Comparison of ENCODE assay signal across 18 cellular contexts in genomic region chr11:84522331-84522730, GRCh38.
DNase-seq lines count a peak whose midpoint lies in the region; ATAC-seq and TF ChIP-seq lines count a peak whose summit lies in the region.
"Had no signal": no experiment of that assay in that cellular context is flagged by ENCODE, and none has a peak within 500 bp of the region (broad histone marks: within the 10 kb centered on the region; RNA-seq: fewer than 3 reads in every experiment).

No MANE protein-coding gene starts in this region.

- no peaks in the 10 kb centered on the region for H3K9me3 Mint-ChIP-seq in CD14-positive monocyte
- H3K9me3 Mint-ChIP-seq: IgD-negative memory B cell had no signal

- intact Hi-C loops in CD14-positive monocyte (cut with micrococcal nuclease): no loop called here

- ATAC-seq in omental fat pad (ENCODE audit: low FRiP score): peak; percentile 45
- no peak for ATAC-seq in HG02610 (IDR thresholded peaks at IDR 0.05; ENCODE audit: unreplicated experiment)
- ATAC-seq in GM19324 (IDR thresholded peaks at IDR 0.05; ENCODE audit: low FRiP score, unreplicated experiment): no peak
- ATAC-seq: A549, PC-3 had no signal

- no peak for TF ChIP-seq CTCF in fibroblast of mammary gland (conservative IDR thresholded peaks at IDR 0.05; ENCODE audit: control insufficient read depth, insufficient read depth, low read depth, low read length)
- no peak for TF ChIP-seq CTCF in omental fat pad (IDR thresholded peaks at IDR 0.05)
- no peak for TF ChIP-seq CTCF in CD14-positive monocyte (IDR thresholded peaks at IDR 0.05)

- peaks cover 0 to 4% (median 0%) of the 10 kb centered on the region in 3 donors for H3K27me3 Mint-ChIP-seq in CD14-positive monocyte (ENCODE audit: low read depth in 3 of 3)
- H3K27me3 Mint-ChIP-seq: CD4-positive, CD25-positive, alpha-beta regulatory T cell had no signal

- DNase-seq in AG20443 (ENCODE audit: low spot score) (peak; percentile 11), amniotic epithelial cell (ENCODE audit: low read depth) (peak; percentile 1), fibroblast of mammary gland (ENCODE audit: low read depth) (peak; percentile 69), omental fat pad (ENCODE audit: low spot score) (no peak), CD14-positive monocyte (ENCODE audit: low spot score) (no peak)
- DNase-seq in activated naive CD4-positive, alpha-beta T cell treated with anti-CD3 and anti-CD28 coated beads, Interleukin-2, amount 50 U/mL, for 16 hours: no peak
- DNase-seq: AML-193; CD4-positive, CD25-positive, alpha-beta regulatory T cell; EL; HFFc6; MV-4-11; NCI-H1417; NCI-H1930; PC-3 had no signal

- H3K27ac Mint-ChIP-seq in CD14-positive monocyte: no peak overlapping the region
- H3K27ac Mint-ChIP-seq: CD4-positive, CD25-positive, alpha-beta regulatory T cell; HFFc6; IgD-negative memory B cell had no signal

- H3K36me3 Mint-ChIP-seq in CD14-positive monocyte: no peaks in the 10 kb centered on the region
- H3K36me3 Mint-ChIP-seq: CD4-positive, CD25-positive, alpha-beta regulatory T cell; IgD-negative memory B cell had no signal

- H3K4me1 Mint-ChIP-seq in CD14-positive monocyte: no peaks in the 10 kb centered on the region
- H3K4me1 Mint-ChIP-seq: CD4-positive, CD25-positive, alpha-beta regulatory T cell; IgD-negative memory B cell had no signal

- H3K4me3 ChIP-seq in fibroblast of mammary gland (ENCODE audit: control insufficient read depth, low read depth, low read length): no peak overlapping the region
- H3K4me3 ChIP-seq: A549 had no signal

- H3K4me3 Mint-ChIP-seq in CD14-positive monocyte: no peak overlapping the region
- H3K4me3 Mint-ChIP-seq: CD4-positive, CD25-positive, alpha-beta regulatory T cell; HFFc6; IgD-negative memory B cell had no signal

Comparison
In these comparisons a context has a peak if more than half of its experiments do, and no peak if none do; other contexts are left out.
1. DNase-seq: peak in AG20443 (single experiment), amniotic epithelial cell (single experiment) and fibroblast of mammary gland (single experiment); none in omental fat pad (single experiment), activated naive CD4-positive, alpha-beta T cell treated with anti-CD3 and anti-CD28 coated beads, Interleukin-2, amount 50 U/mL, for 16 hours (single experiment) and CD14-positive monocyte (single experiment).